Comparison of ENCODE assay signal across 15 cellular contexts in genomic region chr19:6890938-6891337, GRCh38. TPM values are rescaled to one million over a fixed set of nuclear protein-coding genes. Genes with fewer than 3 reads are reported as not detected.
DNase-seq lines count a peak whose midpoint lies in the region; TF ChIP-seq lines count a peak whose summit lies in the region.
"Had no signal": no experiment of that assay in that cellular context is flagged by ENCODE, and none has a peak within 500 bp of the region (broad histone marks: within the 10 kb centered on the region; RNA-seq: fewer than 3 reads in every experiment).

No MANE protein-coding gene starts in this region.

- peak overlapping the region; percentile 48 for H3K27ac Mint-ChIP-seq in activated T-helper 2 cell treated with anti-CD3 and anti-CD28 coated beads, Interferon-gamma antibody, Interleukin-2, Interleukin-4, amounts not matched to agents 10 μg/mL and 5 μg/mL and 100 μg/mL, durations not matched to agents 14 hours and 24 hours and 36 hours

- H3K4me1 ChIP-seq in spleen (peaks cover 0 to 67% (median 25%) of the 10 kb centered on the region in 6 donors), thymus (ENCODE audit: control insufficient read depth, insufficient read depth, low read length) (peaks cover 36% of the 10 kb centered on the region)
- H3K4me1 ChIP-seq: Peyer's patch, uterus had no signal

- no peaks in the 10 kb centered on the region for H3K27me3 Mint-ChIP-seq in activated T-helper 2 cell treated with anti-CD3 and anti-CD28 coated beads, Interferon-gamma antibody, Interleukin-2, Interleukin-4, amounts not matched to agents 10 μg/mL and 5 μg/mL and 100 μg/mL, durations not matched to agents 14 hours and 24 hours and 36 hours (ENCODE audit: low read depth)

- TF ChIP-seq POLR2A in spleen (IDR thresholded peaks at IDR 0.05) = no peak

- 59 to 71% (median 61%) methylated on average over 8 of the region's 8 CpGs for WGBS in spleen, 5 donors
- 76% methylated on average over 8 of the region's 8 CpGs for WGBS in thymus

- H3K4me3 ChIP-seq in spleen = no peak overlapping the region
- H3K4me3 ChIP-seq in thymus (ENCODE audit: low read length) = peak overlapping the region; percentile 38
- H3K4me3 ChIP-seq: Peyer's patch, uterus had no signal

- peaks cover 7% of the 10 kb centered on the region for H3K36me3 Mint-ChIP-seq in activated T-helper 2 cell treated with anti-CD3 and anti-CD28 coated beads, Interferon-gamma antibody, Interleukin-2, Interleukin-4, amounts not matched to agents 10 μg/mL and 5 μg/mL and 100 μg/mL, durations not matched to agents 14 hours and 24 hours and 36 hours (ENCODE audit: low read depth)

- no peak for TF ChIP-seq CTCF in spleen (IDR thresholded peaks at IDR 0.05 in 8 of 11, conservative IDR thresholded peaks at IDR 0.05 in 3 of 11)

- peak; percentile 20 for DNase-seq in activated gamma-delta T cell treated with Interleukin-2 at 50 U/mL for 16 hours
- DNase-seq in activated gamma-delta T cell (lab: John Stamatoyannopoulos, UW) = no peak
- DNase-seq in activated T-helper 2 cell treated with anti-CD3 and anti-CD28 coated beads, Interferon-gamma antibody, Interleukin-2, Interleukin-4, amounts not matched to agents 10 μg/mL and 5 μg/mL and 100 μg/mL, durations not matched to agents 14 hours and 24 hours and 36 hours (ENCODE audit: low spot score) = no peak
- no peak for DNase-seq in spleen
- DNase-seq in iPS-NIHi7 (ENCODE audit: extremely low spot score) = no peak
- DNase-seq in hippocampal formation (lab: John Stamatoyannopoulos, UW) = no peak
- no peak for DNase-seq in cerebellar nuclear complex (lab: John Stamatoyannopoulos, UW)
- DNase-seq: IMR-90, NCI-H1436, NCI-H526, right cardiac atrium, uterus had no signal

- no peaks in the 10 kb centered on the region for H3K36me3 ChIP-seq in spleen
- no peaks in the 10 kb centered on the region for H3K36me3 ChIP-seq in thymus (ENCODE audit: control insufficient read depth, insufficient read depth)
- H3K36me3 ChIP-seq: Peyer's patch, uterus had no signal

- H3K27ac ChIP-seq in spleen (peak overlapping the region in 7 of 8 donors; percentile 27 to 88 (median 75)), thymus (ENCODE audit: low read depth) (peak overlapping the region; percentile 96)
- H3K27ac ChIP-seq: uterus had no signal

- H3K4me1 Mint-ChIP-seq in activated T-helper 2 cell treated with anti-CD3 and anti-CD28 coated beads, Interferon-gamma antibody, Interleukin-2, Interleukin-4, amounts not matched to agents 10 μg/mL and 5 μg/mL and 100 μg/mL, durations not matched to agents 14 hours and 24 hours and 36 hours (ENCODE audit: low read depth) = peaks cover 47% of the 10 kb centered on the region

- no peak overlapping the region for H3K4me3 Mint-ChIP-seq in activated T-helper 2 cell treated with anti-CD3 and anti-CD28 coated beads, Interferon-gamma antibody, Interleukin-2, Interleukin-4, amounts not matched to agents 10 μg/mL and 5 μg/mL and 100 μg/mL, durations not matched to agents 14 hours and 24 hours and 36 hours (ENCODE audit: low read depth)

- H3K9me3 ChIP-seq in spleen (peaks cover 0 to 29% (median 16%) of the 10 kb centered on the region in 8 donors), thymus (ENCODE audit: control insufficient read depth) (peaks cover 1% of the 10 kb centered on the region)
- H3K9me3 ChIP-seq: Peyer's patch, uterus had no signal

- H3K9me3 Mint-ChIP-seq in activated T-helper 2 cell treated with anti-CD3 and anti-CD28 coated beads, Interferon-gamma antibody, Interleukin-2, Interleukin-4, amounts not matched to agents 10 μg/mL and 5 μg/mL and 100 μg/mL, durations not matched to agents 14 hours and 24 hours and 36 hours = peaks cover 36% of the 10 kb centered on the region

- H3K27me3 ChIP-seq in spleen (replicated peaks in 1 of 7) (no peaks in the 10 kb centered on the region), thymus (ENCODE audit: control insufficient read depth, insufficient read depth) (no peaks in the 10 kb centered on the region)
- H3K27me3 ChIP-seq: Peyer's patch, uterus had no signal

- intact Hi-C loops in activated T-helper 2 cell treated with anti-CD3 and anti-CD28 coated beads, Interferon-gamma antibody, Interleukin-2, Interleukin-4, amounts not matched to agents 10 μg/mL and 5 μg/mL and 100 μg/mL, durations not matched to agents 14 hours and 24 hours and 36 hours (cut with micrococcal nuclease) = no loop called here
- intact Hi-C loops in spleen (cut with DNase I; ENCODE audit: low total_unique reads) = no loop called here

RNA-seq across cellular contexts. Expression of gene ADGRE1, which starts 3.6 kb away (rescaled TPM):
- total RNA-seq in activated T-helper 2 cell treated with anti-CD3 and anti-CD28 coated beads, Interferon-gamma antibody, Interleukin-2, Interleukin-4, amounts not matched to agents 10 μg/mL and 5 μg/mL and 100 μg/mL, durations not matched to agents 14 hours and 24 hours and 36 hours = 1.4 and 2.1 TPM in 2 replicates
- total RNA-seq in spleen = 10 to 100 TPM; 20.1 to 65.2 (median 30.6) TPM
- 1 to 10 TPM; 2.3 to 4.0 (median 3.3) TPM for polyA plus RNA-seq in spleen
- polyA plus RNA-seq in thymus = 1.8 TPM
- total RNA-seq: IMR-90 had no signal
- polyA plus RNA-seq: IMR-90, neural cell, right cardiac atrium had no signal
